Comparison of ENCODE assay signal across 20 cellular contexts in genomic region chr10:72073677-72074412, GRCh38. TPM values are rescaled to one million over a fixed set of nuclear protein-coding genes. Genes with fewer than 3 reads are reported as not detected.
DNase-seq lines count a peak whose midpoint lies in the region; ATAC-seq, FAIRE-seq and TF ChIP-seq lines count a peak whose summit lies in the region.
"Had no signal": no experiment of that assay in that cellular context is flagged by ENCODE, and none has a peak within 500 bp of the region (broad histone marks: within the 10 kb centered on the region; RNA-seq: fewer than 3 reads in every experiment).

No MANE protein-coding gene starts in this region.

- 62% methylated on average over 14 of the region's 14 CpGs for WGBS in right cardiac atrium

- no peak for DNase-seq in stimulated activated naive CD8-positive, alpha-beta T cell treated with anti-CD3 and anti-CD28 coated beads, Interleukin-15, Interleukin-2, amounts not matched to agents 100 U/mL and 50 U/mL, for 24 hours
- no peak for DNase-seq in activated B cell treated with CpG ODN at 0.5 μM for 24 hours
- DNase-seq in right cardiac atrium: peak in 2 of 3 donors; percentile 19 to 28
- DNase-seq in urothelium cell line (ENCODE audit: low spot score): no peak
- no peak for DNase-seq in NCI-H1105 treated with DMSO at 0.1 percent for 48 hours (lab: John Stamatoyannopoulos, UW)
- no peak for DNase-seq in DMS114 treated with DMSO at 0.1 percent for 48 hours (lab: John Stamatoyannopoulos, UW; ENCODE audit: unreplicated experiment)
- DNase-seq: BE2C; DMS79; effector CD4-positive, alpha-beta T cell; NCI-H2081 treated with DMSO at 0.1 percent for 48 hours; NCI-H510A treated with DMSO at 0.1 percent for 48 hours; stimulated activated CD4-positive, alpha-beta T cell treated with anti-CD3 and anti-CD28 coated beads, Interleukin-4, amount 100 ng/mL, for 24 hours; stimulated activated CD8-positive, alpha-beta memory T cell treated with anti-CD3 and anti-CD28 coated beads, Interleukin-4, amount 100 ng/mL, for 48 hours had no signal

- CTCF ChIA-PET in activated B cell treated with CpG ODN at 0.5 μM for 24 hours (lab: Charles Lee): interaction anchor here (0.9 kb wide), 1 partner anchor 19 kb away, joined by 3 read pairs; no protein-coding TSS in a partner anchor

- no peak overlapping the region for H3K4me3 Mint-ChIP-seq in stimulated activated naive CD8-positive, alpha-beta T cell treated with anti-CD3 and anti-CD28 coated beads, Interleukin-15, Interleukin-2, amounts not matched to agents 100 ng/mL and 50 ng/mL, for 24 hours
- no peak overlapping the region for H3K4me3 Mint-ChIP-seq in activated B cell treated with CpG ODN at 0.5 μM for 24 hours

- peak overlapping the region; percentile 90 for H3K27ac Mint-ChIP-seq in stimulated activated naive CD8-positive, alpha-beta T cell treated with anti-CD3 and anti-CD28 coated beads, Interleukin-15, Interleukin-2, amounts not matched to agents 100 ng/mL and 50 ng/mL, for 24 hours
- H3K27ac Mint-ChIP-seq in activated B cell treated with CpG ODN at 0.5 μM for 24 hours: peak overlapping the region; percentile 35

- H3K27me3 ChIP-seq in right cardiac atrium (ENCODE audit: control insufficient read depth, insufficient read depth): no peaks in the 10 kb centered on the region
- H3K27me3 ChIP-seq: BE2C, tibial nerve had no signal

- TF ChIP-seq CTCF in activated B cell treated with CpG ODN at 0.5 μM for 24 hours (IDR thresholded peaks at IDR 0.05): no peak

- H3K9me3 ChIP-seq in right cardiac atrium (ENCODE audit: control insufficient read depth, low read length): no peaks in the 10 kb centered on the region
- H3K9me3 ChIP-seq: BE2C had no signal

- intact Hi-C loops in activated B cell treated with CpG ODN at 0.5 μM for 24 hours (cut with micrococcal nuclease) (no loop called here), right cardiac atrium (cut with DNase I) (no loop called here)

- POLR2A ChIA-PET in activated B cell treated with CpG ODN at 0.5 μM for 24 hours (lab: Charles Lee): no interaction called here

- no peak for ATAC-seq in stimulated activated naive CD8-positive, alpha-beta T cell treated with anti-CD3 and anti-CD28 coated beads, Interleukin-15, Interleukin-2, amounts not matched to agents 100 U/mL and 50 U/mL, for 24 hours
- ATAC-seq in activated B cell treated with CpG ODN at 0.5 μM for 24 hours (ENCODE audit: low read depth): no peak
- peak in 1 of 2 donors; percentile 17 for ATAC-seq in right cardiac atrium
- ATAC-seq in HG02678 (IDR thresholded peaks at IDR 0.05; ENCODE audit: unreplicated experiment): no peak

- H3K27me3 Mint-ChIP-seq in stimulated activated naive CD8-positive, alpha-beta T cell treated with anti-CD3 and anti-CD28 coated beads, Interleukin-15, Interleukin-2, amounts not matched to agents 100 ng/mL and 50 ng/mL, for 24 hours: no peaks in the 10 kb centered on the region
- no peaks in the 10 kb centered on the region for H3K27me3 Mint-ChIP-seq in activated B cell treated with CpG ODN at 0.5 μM for 24 hours

- H3K36me3 Mint-ChIP-seq in stimulated activated naive CD8-positive, alpha-beta T cell treated with anti-CD3 and anti-CD28 coated beads, Interleukin-15, Interleukin-2, amounts not matched to agents 100 ng/mL and 50 ng/mL, for 24 hours (ENCODE audit: low read depth): peaks cover 40% of the 10 kb centered on the region
- peaks cover 46% of the 10 kb centered on the region for H3K36me3 Mint-ChIP-seq in activated B cell treated with CpG ODN at 0.5 μM for 24 hours (ENCODE audit: low read depth)

- no peak overlapping the region for H3K27ac ChIP-seq in right cardiac atrium (ENCODE audit: low read length)
- H3K27ac ChIP-seq: parathyroid adenoma, skin epidermis, tibial nerve had no signal

- no peak overlapping the region for H3K4me3 ChIP-seq in right cardiac atrium (ENCODE audit: low read length)
- H3K4me3 ChIP-seq: skin epidermis, tibial nerve had no signal

- H3K4me1 ChIP-seq in right cardiac atrium (ENCODE audit: control insufficient read depth, insufficient read depth, low read length): peaks cover 3% of the 10 kb centered on the region
- H3K4me1 ChIP-seq: parathyroid adenoma had no signal

- no peaks in the 10 kb centered on the region for H3K9me3 Mint-ChIP-seq in stimulated activated naive CD8-positive, alpha-beta T cell treated with anti-CD3 and anti-CD28 coated beads, Interleukin-15, Interleukin-2, amounts not matched to agents 100 ng/mL and 50 ng/mL, for 24 hours
- no peaks in the 10 kb centered on the region for H3K9me3 Mint-ChIP-seq in activated B cell treated with CpG ODN at 0.5 μM for 24 hours

- peaks cover 87% of the 10 kb centered on the region for H3K4me1 Mint-ChIP-seq in stimulated activated naive CD8-positive, alpha-beta T cell treated with anti-CD3 and anti-CD28 coated beads, Interleukin-15, Interleukin-2, amounts not matched to agents 100 ng/mL and 50 ng/mL, for 24 hours (ENCODE audit: low read depth)
- peaks cover 38% of the 10 kb centered on the region for H3K4me1 Mint-ChIP-seq in activated B cell treated with CpG ODN at 0.5 μM for 24 hours

- peak; percentile 92 for FAIRE-seq in urothelium cell line (lab: Jason Lieb, UNC)
- FAIRE-seq: bronchial epithelial cell, keratinocyte had no signal

RNA-seq across cellular contexts. Expression of gene SPOCK2, which starts 14.5 kb away (rescaled TPM):
- total RNA-seq in activated B cell treated with CpG ODN at 0.5 μM for 24 hours: 24.2 and 27.8 TPM in 2 replicates
- 10 to 100 TPM in 1 of 4 donors, 1 to 10 TPM in 3; 4.9 to 10.9 (median 6.9) TPM for total RNA-seq in right cardiac atrium
- 12.8 TPM for polyA plus RNA-seq in right cardiac atrium

Comparison
In these comparisons a context has a peak if more than half of its experiments do, and no peak if none do; other contexts are left out.
1. DNase-seq: peak in right cardiac atrium (2 of 3); none in stimulated activated naive CD8-positive, alpha-beta T cell treated with anti-CD3 and anti-CD28 coated beads, Interleukin-15, Interleukin-2, amounts not matched to agents 100 U/mL and 50 U/mL, for 24 hours (single experiment), activated B cell treated with CpG ODN at 0.5 μM for 24 hours (single experiment), urothelium cell line (single experiment), NCI-H1105 treated with DMSO at 0.1 percent for 48 hours (single experiment) and DMS114 treated with DMSO at 0.1 percent for 48 hours (single experiment).